ENCODE assay signal across 24 cellular contexts in the genomic region with DNA sequence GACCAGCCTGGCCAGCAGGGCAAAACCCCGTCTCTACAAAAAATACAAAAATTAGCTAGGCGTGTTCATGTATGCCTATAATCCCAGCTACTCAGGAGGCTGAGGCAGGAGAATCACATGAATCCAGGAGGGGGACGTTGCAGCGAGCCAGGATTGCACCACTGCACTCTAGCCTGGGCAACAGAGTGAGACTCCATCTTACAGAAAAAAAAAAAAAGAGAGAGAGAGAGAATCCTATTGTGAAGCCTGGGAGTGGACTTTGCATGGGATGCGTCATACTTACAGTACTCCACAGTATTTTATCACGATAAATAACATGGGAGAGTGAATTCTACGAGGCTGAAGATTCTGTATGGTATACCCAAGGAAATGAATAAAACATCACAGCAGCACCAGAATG.
"Had no signal": no experiment of that assay in that cellular context is flagged by ENCODE, and none has a peak within 500 bp of the region (broad histone marks: within the 10 kb centered on the region; RNA-seq: fewer than 3 reads in every experiment).

No MANE protein-coding gene starts in this region.

- H3K9me3 Mint-ChIP-seq: memory B cell; naive thymus-derived CD8-positive, alpha-beta T cell; neural crest cell; stimulated activated memory B cell treated with anti-CD40 and anti-IgM and Interleukin-4, amounts not matched to agents 10 μg/mL and 1 μg/mL and 100 μg/mL, for 72 hours; type B pancreatic cell had no signal

- H3K27me3 Mint-ChIP-seq: memory B cell; stimulated activated memory B cell treated with anti-CD40 and anti-IgM and Interleukin-4, amounts not matched to agents 10 μg/mL and 1 μg/mL and 100 μg/mL, for 72 hours; type B pancreatic cell had no signal

- H3K4me1 ChIP-seq: esophagus squamous epithelium, heart right ventricle, spleen, testis, tibial artery had no signal

- DNase-seq: dermis blood vessel endothelial cell; effector memory CD4-positive, alpha-beta T cell; esophagus squamous epithelium; foreskin melanocyte; glutamatergic neuron; heart right ventricle; hypothalamus; naive thymus-derived CD8-positive, alpha-beta T cell; pancreas; spleen; stimulated activated CD4-positive, alpha-beta T cell treated with anti-CD3 and anti-CD28 coated beads, Interleukin-4, amount 100 ng/mL, for 4 hours; stimulated activated naive CD8-positive, alpha-beta T cell treated with anti-CD3 and anti-CD28 coated beads, Interleukin-15, Interleukin-2, amounts not matched to agents 100 U/mL and 50 U/mL, for 24 hours; substantia nigra; testis; tibial artery had no signal

- H3K27ac Mint-ChIP-seq: memory B cell; naive thymus-derived CD8-positive, alpha-beta T cell; stimulated activated memory B cell treated with anti-CD40 and anti-IgM and Interleukin-4, amounts not matched to agents 10 μg/mL and 1 μg/mL and 100 μg/mL, for 72 hours had no signal

- ATAC-seq: heart right ventricle; left lobe of liver; naive thymus-derived CD8-positive, alpha-beta T cell; pancreas; sciatic nerve; stimulated activated memory B cell treated with anti-CD40 and anti-IgM and Interleukin-4, amounts not matched to agents 10 μg/mL and 1 μg/mL and 100 μg/mL, for 72 hours; stimulated activated naive CD8-positive, alpha-beta T cell treated with anti-CD3 and anti-CD28 coated beads, Interleukin-15, Interleukin-2, amounts not matched to agents 100 U/mL and 50 U/mL, for 24 hours had no signal

- H3K4me1 Mint-ChIP-seq: memory B cell; naive thymus-derived CD8-positive, alpha-beta T cell; neural crest cell; stimulated activated memory B cell treated with anti-CD40 and anti-IgM and Interleukin-4, amounts not matched to agents 10 μg/mL and 1 μg/mL and 100 μg/mL, for 72 hours had no signal

- H3K36me3 Mint-ChIP-seq: memory B cell; naive thymus-derived CD8-positive, alpha-beta T cell; stimulated activated memory B cell treated with anti-CD40 and anti-IgM and Interleukin-4, amounts not matched to agents 10 μg/mL and 1 μg/mL and 100 μg/mL, for 72 hours had no signal

- H3K9me3 ChIP-seq: esophagus squamous epithelium, heart right ventricle, neutrophil, pancreas, spleen, testis, tibial artery had no signal

- H3K4me3 ChIP-seq: coronary artery, esophagus squamous epithelium, heart right ventricle, lung, pancreas, spleen, testis, tibial artery had no signal

- H3K27ac ChIP-seq: coronary artery, esophagus squamous epithelium, heart right ventricle, neutrophil, pancreas, spleen, testis, tibial artery had no signal

- H3K27me3 ChIP-seq: esophagus squamous epithelium, neutrophil, pancreas, spleen, testis, tibial artery had no signal

- H3K36me3 ChIP-seq: esophagus squamous epithelium, heart right ventricle, neutrophil, pancreas, spleen, tibial artery had no signal

- H3K4me3 Mint-ChIP-seq: memory B cell; naive thymus-derived CD8-positive, alpha-beta T cell; neural crest cell; stimulated activated memory B cell treated with anti-CD40 and anti-IgM and Interleukin-4, amounts not matched to agents 10 μg/mL and 1 μg/mL and 100 μg/mL, for 72 hours; type B pancreatic cell had no signal
